In the genomic region with DNA sequence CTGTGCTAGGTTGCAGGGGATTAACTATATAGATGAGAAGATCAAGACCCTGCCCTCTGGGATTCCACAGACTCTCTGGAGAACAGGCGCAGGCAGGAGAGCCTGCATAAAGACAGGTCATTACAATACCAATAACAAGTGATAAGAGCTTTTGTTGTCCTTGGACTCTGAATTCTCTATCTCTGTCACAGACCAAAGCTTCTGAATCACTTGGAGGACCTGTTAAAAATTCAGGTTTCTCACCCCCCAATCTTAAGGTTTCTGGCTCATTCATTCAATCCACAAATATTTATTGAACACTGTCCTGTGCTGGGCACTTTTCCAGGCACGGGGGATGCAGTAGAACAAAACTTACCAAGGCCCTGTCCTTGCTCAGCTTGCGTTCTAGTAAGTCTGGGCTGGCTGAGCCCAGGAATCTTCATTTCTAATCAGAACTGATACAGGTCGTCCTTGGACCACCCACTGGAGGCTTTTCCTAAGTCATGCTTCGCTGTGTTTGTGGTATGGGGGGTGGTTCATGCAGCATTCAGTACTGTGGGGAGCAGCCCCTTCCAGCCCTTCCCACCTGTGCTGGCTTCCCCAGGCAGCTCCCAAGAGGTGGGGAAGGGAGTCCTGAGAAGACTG, we compare ENCODE assay signal across 1 cellular context.
TF ChIP-seq lines count a peak whose summit lies in the region.

No MANE protein-coding gene starts in this region.

TF ChIP-seq in A549, 52 proteins besides CTCF, POLR2A, EP300 and RAD21 (continued from another document):
- TF ChIP-seq, protein P1, sequence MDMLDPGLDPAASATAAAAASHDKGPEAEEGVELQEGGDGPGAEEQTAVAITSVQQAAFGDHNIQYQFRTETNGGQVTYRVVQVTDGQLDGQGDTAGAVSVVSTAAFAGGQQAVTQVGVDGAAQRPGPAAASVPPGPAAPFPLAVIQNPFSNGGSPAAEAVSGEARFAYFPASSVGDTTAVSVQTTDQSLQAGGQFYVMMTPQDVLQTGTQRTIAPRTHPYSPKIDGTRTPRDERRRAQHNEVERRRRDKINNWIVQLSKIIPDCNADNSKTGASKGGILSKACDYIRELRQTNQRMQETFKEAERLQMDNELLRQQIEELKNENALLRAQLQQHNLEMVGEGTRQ (IDR thresholded peaks at IDR 0.05): no peak
- TF ChIP-seq HMGXB4 (CRISPR knock-in tag; IDR thresholded peaks at IDR 0.05; ENCODE audit: borderline replicate concordance) (no peak), CBX8 (IDR thresholded peaks at IDR 0.05) (no peak), HEYL (CRISPR knock-in tag; IDR thresholded peaks at IDR 0.05) (no peak), HDAC2 (IDR thresholded peaks at IDR 0.05) (no peak), NR3C1 (IDR thresholded peaks at IDR 0.05) (no peak), CEBPB (IDR thresholded peaks at IDR 0.05) (no peak), JUNB (IDR thresholded peaks at IDR 0.05) (no peak), MAFK (IDR thresholded peaks at IDR 0.05; ENCODE audit: partially characterized antibody) (no peak), KDM5A (IDR thresholded peaks at IDR 0.05) (no peak), SMC3 (IDR thresholded peaks at IDR 0.05) (no peak), MAZ (IDR thresholded peaks at IDR 0.05; ENCODE audit: borderline replicate concordance, low read depth, low read length) (no peak), POLR2AphosphoS2 (conservative IDR thresholded peaks at IDR 0.05; ENCODE audit: low read length) (no peak), EHF (CRISPR knock-in tag; IDR thresholded peaks at IDR 0.05) (no peak), CHD4 (IDR thresholded peaks at IDR 0.05; ENCODE audit: borderline replicate concordance) (no peak), FOXS1 (CRISPR knock-in tag; IDR thresholded peaks at IDR 0.05) (no peak)
- TF ChIP-seq, protein P2, sequence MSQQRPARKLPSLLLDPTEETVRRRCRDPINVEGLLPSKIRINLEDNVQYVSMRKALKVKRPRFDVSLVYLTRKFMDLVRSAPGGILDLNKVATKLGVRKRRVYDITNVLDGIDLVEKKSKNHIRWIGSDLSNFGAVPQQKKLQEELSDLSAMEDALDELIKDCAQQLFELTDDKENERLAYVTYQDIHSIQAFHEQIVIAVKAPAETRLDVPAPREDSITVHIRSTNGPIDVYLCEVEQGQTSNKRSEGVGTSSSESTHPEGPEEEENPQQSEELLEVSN (IDR thresholded peaks at IDR 0.05; ENCODE audit: borderline replicate concordance, low read depth): no peak
TF ChIP-seq in A549: peak in this region for 0.
